23 cellular contexts compared by ENCODE assay signal in the genomic region with DNA sequence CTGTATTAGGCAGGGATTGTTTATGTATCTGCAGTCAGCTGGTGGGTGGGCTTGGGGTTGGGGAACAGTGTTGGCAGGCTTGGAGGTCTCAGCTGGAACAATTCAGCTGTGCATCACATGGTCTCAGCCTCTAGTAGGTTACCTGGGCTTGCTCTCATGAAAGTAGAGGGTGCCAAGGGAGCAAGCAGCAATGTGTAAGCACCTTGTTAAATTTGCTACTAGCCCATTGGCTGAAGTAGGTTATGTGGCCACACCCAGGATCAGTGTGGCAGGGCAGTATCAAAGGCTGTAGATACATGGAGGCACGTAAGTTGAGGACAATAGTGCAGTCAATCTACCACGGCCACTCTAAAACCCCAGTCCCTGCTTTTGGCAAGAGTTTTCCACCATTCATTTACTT. TPM values are rescaled to one million over a fixed set of nuclear protein-coding genes. Genes with fewer than 3 reads are reported as not detected.
DNase-seq lines count a peak whose midpoint lies in the region; ATAC-seq, FAIRE-seq and TF ChIP-seq lines count a peak whose summit lies in the region.
"Had no signal": no experiment of that assay in that cellular context is flagged by ENCODE, and none has a peak within 500 bp of the region (broad histone marks: within the 10 kb centered on the region; RNA-seq: fewer than 3 reads in every experiment).

No MANE protein-coding gene starts in this region.

- peaks cover 5% of the 10 kb centered on the region; the same call in 1 of the 2 replicates for H3K4me1 ChIP-seq in GM23338 (ENCODE audit: insufficient read depth)
- peaks cover 37 to 40% of the 10 kb centered on the region in 2 donors for H3K4me1 ChIP-seq in naive thymus-derived CD4-positive, alpha-beta T cell (ENCODE audit: control insufficient read depth in 2 of 2, insufficient read depth in 2 of 2, low read length in 2 of 2)
- H3K4me1 ChIP-seq: A549 had no signal

- no peaks in the 10 kb centered on the region for H3K9me3 Mint-ChIP-seq in CD4-positive, alpha-beta T cell
- no peaks in the 10 kb centered on the region for H3K9me3 Mint-ChIP-seq in GM23338
- peaks cover 0 to 3% (median 0%) of the 10 kb centered on the region in 11 donors for H3K9me3 Mint-ChIP-seq in naive thymus-derived CD4-positive, alpha-beta T cell

- CTCF ChIA-PET in CD4-positive, alpha-beta T cell (lab: Charles Lee) = interaction anchor here (0.5 kb wide), 1 partner anchor 7 kb away, joined by 3 read pairs; no protein-coding TSS in a partner anchor
- CTCF ChIA-PET in naive thymus-derived CD4-positive, alpha-beta T cell (lab: Charles Lee) = no interaction called here

- no peaks in the 10 kb centered on the region for H3K27me3 ChIP-seq in CD4-positive, alpha-beta T cell (ENCODE audit: control insufficient read depth, insufficient read depth, low read length)
- no peaks in the 10 kb centered on the region for H3K27me3 ChIP-seq in GM23338 (ENCODE audit: insufficient read depth)
- H3K27me3 ChIP-seq in bronchial epithelial cell (ENCODE audit: control insufficient read depth, insufficient read depth, low read length) = no peaks in the 10 kb centered on the region
- H3K27me3 ChIP-seq in naive thymus-derived CD4-positive, alpha-beta T cell (ENCODE audit: control insufficient read depth in 2 of 2, insufficient read depth in 2 of 2, low read length in 2 of 2) = no peaks in the 10 kb centered on the region
- H3K27me3 ChIP-seq: SJCRH30 had no signal

- peak; percentile 52 for FAIRE-seq in bronchial epithelial cell (lab: Jason Lieb, UNC)
- FAIRE-seq: A549, GM12878, GM18507, H54 had no signal

- ATAC-seq in CD4-positive, alpha-beta T cell (ENCODE audit: poor library complexity) = no peak
- ATAC-seq in GM23338 = peak; percentile 82
- ATAC-seq in naive thymus-derived CD4-positive, alpha-beta T cell = no peak
- no peak for ATAC-seq in GM19452 (IDR thresholded peaks at IDR 0.05; ENCODE audit: unreplicated experiment)
- no peak for ATAC-seq in HG03097 (IDR thresholded peaks at IDR 0.05; ENCODE audit: low FRiP score, unreplicated experiment)
- ATAC-seq in HG02798 (IDR thresholded peaks at IDR 0.05; ENCODE audit: poor library complexity, unreplicated experiment) = no peak
- ATAC-seq: A549, GM12878 had no signal

- no peak for TF ChIP-seq CTCF in CD4-positive, alpha-beta T cell (IDR thresholded peaks at IDR 0.05)
- TF ChIP-seq CTCF in GM23338 (conservative IDR thresholded peaks at IDR 0.05; ENCODE audit: low read depth in 2 of 2) (no peak), bronchial epithelial cell (IDR thresholded peaks at IDR 0.05; ENCODE audit: insufficient read depth, low read length, severe bottlenecking) (no peak)

- no peaks in the 10 kb centered on the region for H3F3A ChIP-seq in GM23338 (replicated peaks; ENCODE audit: low read depth)

- POLR2A ChIA-PET in CD4-positive, alpha-beta T cell (lab: Charles Lee) = interaction anchor here (1.4 to 1.8 kb wide), 2 partner anchors 58 to 80 kb away, joined by 5 to 6 read pairs; a partner anchor contains a TSS
- POLR2A ChIA-PET in naive thymus-derived CD4-positive, alpha-beta T cell (lab: Charles Lee) = interaction anchor here (0.5 to 1.6 kb wide), 4 partner anchors 8 to 90 kb away, joined by 3 to 7 read pairs (median 4); a partner anchor contains a TSS

- 0 out of 2 replicates have a peak, but pooled peaks cover 13% of the 10 kb centered on the region for H3K9me2 ChIP-seq in GM23338 (ENCODE audit: insufficient read depth)

- peaks cover 48% of the 10 kb centered on the region for H3K4me1 Mint-ChIP-seq in CD4-positive, alpha-beta T cell (ENCODE audit: low read depth)
- H3K4me1 Mint-ChIP-seq in GM23338 = peaks cover 7% of the 10 kb centered on the region; the same call in 2 of the 3 replicates
- H3K4me1 Mint-ChIP-seq in naive thymus-derived CD4-positive, alpha-beta T cell = peaks cover 25 to 66% (median 35%) of the 10 kb centered on the region in 7 donors

- no peak overlapping the region for H2AFZ ChIP-seq in GM23338

- no peaks in the 10 kb centered on the region for H3K36me3 ChIP-seq in GM23338 (ENCODE audit: insufficient read depth)
- H3K36me3 ChIP-seq in bronchial epithelial cell (ENCODE audit: control insufficient read depth, insufficient read depth, low read length) = no peaks in the 10 kb centered on the region
- peaks cover 0 to 5% (median 0%) of the 10 kb centered on the region in 3 experiments for H3K36me3 ChIP-seq in naive thymus-derived CD4-positive, alpha-beta T cell (ENCODE audit: control insufficient read depth in 2 of 3, insufficient read depth in 3 of 3, low read length in 3 of 3)
- H3K36me3 ChIP-seq: SJCRH30 had no signal

- no peaks in the 10 kb centered on the region for H3K9me3 ChIP-seq in CD4-positive, alpha-beta T cell (ENCODE audit: control insufficient read depth, low read length)
- H3K9me3 ChIP-seq in naive thymus-derived CD4-positive, alpha-beta T cell (ENCODE audit: control insufficient read depth in 2 of 3, low read length in 3 of 3) = no peaks in the 10 kb centered on the region
- H3K9me3 ChIP-seq: A549, SJCRH30 had no signal

- no peak overlapping the region for H3K4me3 Mint-ChIP-seq in CD4-positive, alpha-beta T cell
- H3K4me3 Mint-ChIP-seq in GM23338 = no peak overlapping the region
- no peak overlapping the region for H3K4me3 Mint-ChIP-seq in naive thymus-derived CD4-positive, alpha-beta T cell

- no peak for DNase-seq in CD4-positive, alpha-beta T cell
- no peak for DNase-seq in GM23338 (ENCODE audit: low spot score)
- DNase-seq in bronchial epithelial cell (ENCODE audit: low read depth) = no peak
- no peak for DNase-seq in naive thymus-derived CD4-positive, alpha-beta T cell
- DNase-seq in stimulated activated CD8-positive, alpha-beta memory T cell treated with anti-CD3 and anti-CD28 coated beads, Interleukin-4, amount 100 ng/mL, for 48 hours = no peak
- DNase-seq: C1 segment of cervical spinal cord, DND-41, IMR-90, Kasumi-1, NCI-H1105, NCI-H187, NCI-H2171, NCI-H446, NCI-H69, SJCRH30 had no signal

- H4K20me1 ChIP-seq in GM23338 (replicated peaks; ENCODE audit: insufficient read depth) = no peaks in the 10 kb centered on the region

- H3K36me3 Mint-ChIP-seq in CD4-positive, alpha-beta T cell (ENCODE audit: low read depth) = peaks cover 11% of the 10 kb centered on the region
- no peaks in the 10 kb centered on the region; the same call in 2 of the 3 replicates for H3K36me3 Mint-ChIP-seq in GM23338 (ENCODE audit: low read depth)
- H3K36me3 Mint-ChIP-seq in naive thymus-derived CD4-positive, alpha-beta T cell = peaks cover 0 to 11% (median 4%) of the 10 kb centered on the region in 5 donors

- H3K79me2 ChIP-seq in GM23338 (replicated peaks; ENCODE audit: insufficient read depth) = no peaks in the 10 kb centered on the region

- H3K27ac ChIP-seq in CD4-positive, alpha-beta T cell (ENCODE audit: low read depth, low read length) = no peak overlapping the region
- H3K27ac ChIP-seq in GM23338 (ENCODE audit: low read depth) = no peak overlapping the region
- H3K27ac ChIP-seq in naive thymus-derived CD4-positive, alpha-beta T cell (ENCODE audit: low read depth, low read length) = peak overlapping the region; percentile 50
- H3K27ac ChIP-seq: A549, RWPE1, SJCRH30 had no signal

- intact Hi-C loops in CD4-positive, alpha-beta T cell (cut with DNase I, micrococcal nuclease) = no loop called here
- intact Hi-C loops in naive thymus-derived CD4-positive, alpha-beta T cell (cut with micrococcal nuclease) = no loop called here

- no peak overlapping the region for H3K4me3 ChIP-seq in GM23338
- no peak overlapping the region for H3K4me3 ChIP-seq in bronchial epithelial cell (ENCODE audit: low read depth, low read length)
- H3K4me3 ChIP-seq in naive thymus-derived CD4-positive, alpha-beta T cell (ENCODE audit: low read length) = no peak overlapping the region
- H3K4me3 ChIP-seq: A549, GM12878, SJCRH30 had no signal

- H3K4me2 ChIP-seq in GM23338 = no peak overlapping the region
- H3K4me2 ChIP-seq: A549 had no signal

- no peaks in the 10 kb centered on the region for H3K27me3 Mint-ChIP-seq in CD4-positive, alpha-beta T cell
- H3K27me3 Mint-ChIP-seq in GM23338 (ENCODE audit: insufficient read depth, low read depth, poor library complexity) = peaks cover 6% of the 10 kb centered on the region
- peaks cover 0 to 7% (median 0%) of the 10 kb centered on the region in 5 donors for H3K27me3 Mint-ChIP-seq in naive thymus-derived CD4-positive, alpha-beta T cell

- H3K27ac Mint-ChIP-seq in CD4-positive, alpha-beta T cell = peak overlapping the region; percentile 95
- no peak overlapping the region for H3K27ac Mint-ChIP-seq in GM23338
- peak overlapping the region in 7 of 9 donors; percentile 17 to 98 (median 76) for H3K27ac Mint-ChIP-seq in naive thymus-derived CD4-positive, alpha-beta T cell

TF ChIP-seq in GM23338, 12 proteins besides CTCF, POLR2A, EP300 and RAD21:
- TF ChIP-seq, protein P1, sequence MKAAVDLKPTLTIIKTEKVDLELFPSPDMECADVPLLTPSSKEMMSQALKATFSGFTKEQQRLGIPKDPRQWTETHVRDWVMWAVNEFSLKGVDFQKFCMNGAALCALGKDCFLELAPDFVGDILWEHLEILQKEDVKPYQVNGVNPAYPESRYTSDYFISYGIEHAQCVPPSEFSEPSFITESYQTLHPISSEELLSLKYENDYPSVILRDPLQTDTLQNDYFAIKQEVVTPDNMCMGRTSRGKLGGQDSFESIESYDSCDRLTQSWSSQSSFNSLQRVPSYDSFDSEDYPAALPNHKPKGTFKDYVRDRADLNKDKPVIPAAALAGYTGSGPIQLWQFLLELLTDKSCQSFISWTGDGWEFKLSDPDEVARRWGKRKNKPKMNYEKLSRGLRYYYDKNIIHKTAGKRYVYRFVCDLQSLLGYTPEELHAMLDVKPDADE (IDR thresholded peaks at IDR 0.05) = no peak
- TF ChIP-seq CREB1 (CRISPR knock-in tag; IDR thresholded peaks at IDR 0.05; ENCODE audit: low read depth) = no peak
TF ChIP-seq in GM23338: peak in this region for 0.

RNA-seq across cellular contexts. Expression of a gene that starts 9.0 kb away (rescaled TPM):
- 100 to 1,000 TPM; 121 to 126 TPM for total RNA-seq in CD4-positive, alpha-beta T cell
- 292 and 329 TPM in 2 replicates for total RNA-seq in GM23338 (2014; rRNA removed; shearing (Covaris generic))
- 270 and 304 TPM in 2 replicates for polyA plus RNA-seq in GM23338 (2016; fragmentation: Nextera tagmentation; extraction: Ambion mirVana)
- total RNA-seq in bronchial epithelial cell = 117 and 222 TPM in 2 replicates
- total RNA-seq in naive thymus-derived CD4-positive, alpha-beta T cell = 100 to 1,000 TPM in 4 of 5 experiments, 10 to 100 TPM in 1; 87.6 to 223 (median 126) TPM
- 100 to 1,000 TPM; 121 to 185 TPM for polyA plus RNA-seq in naive thymus-derived CD4-positive, alpha-beta T cell

RNA-seq across cellular contexts. Expression of a gene that starts 48.0 kb away (rescaled TPM):
- total RNA-seq in CD4-positive, alpha-beta T cell = 1 to 10 TPM; 4.6 to 4.7 TPM
- total RNA-seq in GM23338 (2014; rRNA removed; shearing (Covaris generic)) = 1.2 and 3.6 TPM in 2 replicates
- 2.0 and 2.4 TPM in 2 replicates for polyA plus RNA-seq in GM23338 (2016; fragmentation: Nextera tagmentation; extraction: Ambion mirVana)
- 5.8 and 8.1 TPM in 2 replicates for total RNA-seq in bronchial epithelial cell
- 10 to 100 TPM in 2 of 5 experiments, 1 to 10 TPM in 3; 2.7 to 11.6 (median 7.1) TPM for total RNA-seq in naive thymus-derived CD4-positive, alpha-beta T cell
- polyA plus RNA-seq in naive thymus-derived CD4-positive, alpha-beta T cell = 1 to 10 TPM; 5.9 to 6.8 TPM

RNA-seq across cellular contexts. Expression of a gene that starts 57.9 kb away (rescaled TPM):
- 10 to 100 TPM; 79.7 to 81.7 TPM for total RNA-seq in CD4-positive, alpha-beta T cell
- total RNA-seq in GM23338 (2014; rRNA removed; shearing (Covaris generic)) = 19.7 TPM in 2 replicates
- 61.5 and 70.4 TPM in 2 replicates for polyA plus RNA-seq in GM23338 (2016; fragmentation: Nextera tagmentation; extraction: Ambion mirVana)
- total RNA-seq in bronchial epithelial cell = 32.1 and 36.4 TPM in 2 replicates
- total RNA-seq in naive thymus-derived CD4-positive, alpha-beta T cell = 10 to 100 TPM; 40.9 to 84.3 (median 62.7) TPM
- polyA plus RNA-seq in naive thymus-derived CD4-positive, alpha-beta T cell = 10 to 100 TPM; 17.9 to 19.1 TPM
